9 cellular contexts compared by ENCODE assay signal in genomic region chr3:39291903-39292329, GRCh38. TPM values are rescaled to one million over a fixed set of nuclear protein-coding genes. Genes with fewer than 3 reads are reported as not detected.
A peak's percentile ranks its signal among the peaks of the same experiment; 100 is the strongest.
DNase-seq lines count a peak whose midpoint lies in the region; FAIRE-seq and TF ChIP-seq lines count a peak whose summit lies in the region.
"Had no signal": no experiment of that assay in that cellular context is flagged by ENCODE, and none has a peak within 500 bp of the region (broad histone marks: within the 10 kb centered on the region; RNA-seq: fewer than 3 reads in every experiment).

No MANE protein-coding gene starts in this region.

- H3K36me3 Mint-ChIP-seq in endodermal cell (ENCODE audit: low read depth) = no peaks in the 10 kb centered on the region

- peak; percentile 52 for DNase-seq in A673 (ENCODE audit: low spot score)
- DNase-seq in GM19239 (ENCODE audit: insufficient read length, low spot score) = peak; percentile 32
- DNase-seq in NOMO-1 treated with dmso at 0.1 percent for 144 hours (lab: John Stamatoyannopoulos, UW; ENCODE audit: unreplicated experiment) = peak; percentile 22
- DNase-seq in activated CD8-positive, alpha-beta memory T cell treated with anti-CD3 and anti-CD28 coated beads for 48 hours (ENCODE audit: low read depth in 2 of 3, low spot score in 2 of 3) = peak; percentile 39 to 77 (median 75)
- DNase-seq in endodermal cell = peak; percentile 95
- peak; percentile 67 for DNase-seq in midbrain (lab: John Stamatoyannopoulos, UW)
- DNase-seq in stimulated activated CD8-positive, alpha-beta memory T cell treated with anti-CD3 and anti-CD28 coated beads, Interleukin-7, amount 100 ng/mL, for 1 hour (ENCODE audit: low read depth in 2 of 2) = peak; percentile 57 to 59
- DNase-seq in cerebellar nuclear complex (lab: John Stamatoyannopoulos, UW) = no peak

- no peak overlapping the region for H3K27ac Mint-ChIP-seq in endodermal cell

- H3K36me3 ChIP-seq in A673 (ENCODE audit: insufficient read depth, low read length, poor library complexity, severe bottlenecking) (no peaks in the 10 kb centered on the region), endodermal cell (ENCODE audit: control insufficient read depth, insufficient read depth, low read length) (no peaks in the 10 kb centered on the region)

- no peak overlapping the region for H3K9ac ChIP-seq in endodermal cell (ENCODE audit: extremely low read depth, low read length, poor library complexity, severe bottlenecking)

- H3K9me3 ChIP-seq in A673 (ENCODE audit: low read depth, low read length, poor library complexity, severe bottlenecking) (no peaks in the 10 kb centered on the region), endodermal cell (ENCODE audit: control insufficient read depth, low read length) (no peaks in the 10 kb centered on the region)

- WGBS in endodermal cell (ENCODE audit: insufficient coverage in 1 of 2, insufficient read length in 1 of 2), 2 experiments = 0 to 34% methylated on average over 1 to 5 of the region's 5 CpGs

- POLR2A ChIA-PET in A673 (lab: Charles Lee; ENCODE audit: low non-redundant PET) = no interaction called here

- no peaks in the 10 kb centered on the region for H3K9me3 Mint-ChIP-seq in endodermal cell

- no peak overlapping the region for H3K4me3 Mint-ChIP-seq in endodermal cell

- no peak overlapping the region for H3K27ac ChIP-seq in A673 (ENCODE audit: low read depth, low read length, poor library complexity, severe bottlenecking)
- H3K27ac ChIP-seq in endodermal cell (ENCODE audit: low read depth, low read length) = no peak overlapping the region

- peak; percentile 92 for FAIRE-seq in GM19239 (lab: Jason Lieb, UNC)

- H3K27me3 ChIP-seq in A673 (replicated peaks; ENCODE audit: insufficient read depth, low read depth, low read length, poor library complexity) (no peaks in the 10 kb centered on the region), endodermal cell (ENCODE audit: control insufficient read depth, insufficient read depth, low read length, poor library complexity, severe bottlenecking) (no peaks in the 10 kb centered on the region)

- H3K4me1 Mint-ChIP-seq in endodermal cell = peaks cover 14% of the 10 kb centered on the region

- TF ChIP-seq CTCF in A673 (conservative IDR thresholded peaks at IDR 0.05; ENCODE audit: low read depth, low read length) (peak; percentile 69), endodermal cell (conservative IDR thresholded peaks at IDR 0.05) (peak; percentile 95)

- intact Hi-C loops in A673 (cut with micrococcal nuclease; ENCODE audit: unreplicated experiment) = no loop called here

- no TSS peak for BruUV-seq in A673 (replicated peaks; lab: Mats Ljungman, UMichigan)

- CTCF ChIA-PET in A673 (lab: Charles Lee) = interaction anchor here (0.6 to 1.4 kb wide), 4 partner anchors 102 to 292 kb away, joined by 3 to 9 read pairs (median 4); no protein-coding TSS in a partner anchor

- no peak overlapping the region for H3K4me3 ChIP-seq in A673 (ENCODE audit: low read depth, low read length, poor library complexity, severe bottlenecking)
- H3K4me3 ChIP-seq in endodermal cell (ENCODE audit: low read length) = no peak overlapping the region

- H3K4me1 ChIP-seq in A673 (ENCODE audit: insufficient read depth, low read length, poor library complexity, severe bottlenecking) (no peaks in the 10 kb centered on the region), endodermal cell (ENCODE audit: control insufficient read depth, insufficient read depth, low read length) (no peaks in the 10 kb centered on the region)

- no peaks in the 10 kb centered on the region for H3K27me3 Mint-ChIP-seq in endodermal cell (ENCODE audit: insufficient read depth)

RNA-seq across cellular contexts. Expression of gene CX3CR1, which starts 12.1 kb away (rescaled TPM):
- total RNA-seq in A673 (2021) = not detected in 2 replicates
- total RNA-seq in endodermal cell = not detected
- not detected for polyA plus RNA-seq in endodermal cell (2013, experiment 1 of 2)
- polyA plus RNA-seq in endodermal cell (2013, experiment 2 of 2) = not detected

RNA-seq across cellular contexts. Expression of gene CCR8, which starts 37.6 kb away (rescaled TPM):
- total RNA-seq in A673 (2021) (not detected in 2 replicates), endodermal cell (under 1 TPM in 1 of 2 donors, not detected in 1; 0.22 TPM)
- not detected for polyA plus RNA-seq in endodermal cell (2013, experiment 1 of 2)
- polyA plus RNA-seq in endodermal cell (2013, experiment 2 of 2) = not detected
- total RNA-seq: temporal lobe had no signal

Comparison
In these comparisons a context has a peak if more than half of its experiments do, and no peak if none do; other contexts are left out.
1. DNase-seq: peak in A673 (single experiment), GM19239 (single experiment), NOMO-1 treated with dmso at 0.1 percent for 144 hours (single experiment), activated CD8-positive, alpha-beta memory T cell treated with anti-CD3 and anti-CD28 coated beads for 48 hours (3 of 3), endodermal cell (single experiment), midbrain (single experiment) and stimulated activated CD8-positive, alpha-beta memory T cell treated with anti-CD3 and anti-CD28 coated beads, Interleukin-7, amount 100 ng/mL, for 1 hour (2 of 2); none in cerebellar nuclear complex (0 of 2).